ENCODE assay signal across 1 cellular context in genomic region chr19:17706750-17707181, GRCh38.
TF ChIP-seq lines count a peak whose summit lies in the region.

No MANE protein-coding gene starts in this region.

TF ChIP-seq in HepG2, 621 proteins besides CTCF, POLR2A, EP300 and RAD21:
- TF ChIP-seq NFYC (CRISPR knock-in tag; IDR thresholded peaks at IDR 0.05) (peak; percentile 73), MAX (IDR thresholded peaks at IDR 0.05) (0 out of 2 replicates have a peak, but pooled peaks have one; percentile 3), ZFP36 (IDR thresholded peaks at IDR 0.05; ENCODE audit: borderline replicate concordance, low read depth, low read length, partially characterized antibody) (peak; percentile 37), NFYB (CRISPR knock-in tag; IDR thresholded peaks at IDR 0.05) (peak; percentile 62; the same call in 1 of the 2 replicates)
- TF ChIP-seq, protein P1, sequence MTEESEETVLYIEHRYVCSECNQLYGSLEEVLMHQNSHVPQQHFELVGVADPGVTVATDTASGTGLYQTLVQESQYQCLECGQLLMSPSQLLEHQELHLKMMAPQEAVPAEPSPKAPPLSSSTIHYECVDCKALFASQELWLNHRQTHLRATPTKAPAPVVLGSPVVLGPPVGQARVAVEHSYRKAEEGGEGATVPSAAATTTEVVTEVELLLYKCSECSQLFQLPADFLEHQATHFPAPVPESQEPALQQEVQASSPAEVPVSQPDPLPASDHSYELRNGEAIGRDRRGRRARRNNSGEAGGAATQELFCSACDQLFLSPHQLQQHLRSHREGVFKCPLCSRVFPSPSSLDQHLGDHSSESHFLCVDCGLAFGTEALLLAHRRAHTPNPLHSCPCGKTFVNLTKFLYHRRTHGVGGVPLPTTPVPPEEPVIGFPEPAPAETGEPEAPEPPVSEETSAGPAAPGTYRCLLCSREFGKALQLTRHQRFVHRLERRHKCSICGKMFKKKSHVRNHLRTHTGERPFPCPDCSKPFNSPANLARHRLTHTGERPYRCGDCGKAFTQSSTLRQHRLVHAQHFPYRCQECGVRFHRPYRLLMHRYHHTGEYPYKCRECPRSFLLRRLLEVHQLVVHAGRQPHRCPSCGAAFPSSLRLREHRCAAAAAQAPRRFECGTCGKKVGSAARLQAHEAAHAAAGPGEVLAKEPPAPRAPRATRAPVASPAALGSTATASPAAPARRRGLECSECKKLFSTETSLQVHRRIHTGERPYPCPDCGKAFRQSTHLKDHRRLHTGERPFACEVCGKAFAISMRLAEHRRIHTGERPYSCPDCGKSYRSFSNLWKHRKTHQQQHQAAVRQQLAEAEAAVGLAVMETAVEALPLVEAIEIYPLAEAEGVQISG (CRISPR knock-in tag; IDR thresholded peaks at IDR 0.05): no peak
- TF ChIP-seq, protein P2, sequence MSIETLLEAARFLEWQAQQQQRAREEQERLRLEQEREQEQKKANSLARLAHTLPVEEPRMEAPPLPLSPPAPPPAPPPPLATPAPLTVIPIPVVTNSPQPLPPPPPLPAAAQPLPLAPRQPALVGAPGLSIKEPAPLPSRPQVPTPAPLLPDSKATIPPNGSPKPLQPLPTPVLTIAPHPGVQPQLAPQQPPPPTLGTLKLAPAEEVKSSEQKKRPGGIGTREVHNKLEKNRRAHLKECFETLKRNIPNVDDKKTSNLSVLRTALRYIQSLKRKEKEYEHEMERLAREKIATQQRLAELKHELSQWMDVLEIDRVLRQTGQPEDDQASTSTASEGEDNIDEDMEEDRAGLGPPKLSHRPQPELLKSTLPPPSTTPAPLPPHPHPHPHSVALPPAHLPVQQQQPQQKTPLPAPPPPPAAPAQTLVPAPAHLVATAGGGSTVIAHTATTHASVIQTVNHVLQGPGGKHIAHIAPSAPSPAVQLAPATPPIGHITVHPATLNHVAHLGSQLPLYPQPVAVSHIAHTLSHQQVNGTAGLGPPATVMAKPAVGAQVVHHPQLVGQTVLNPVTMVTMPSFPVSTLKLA (IDR thresholded peaks at IDR 0.05): peak; percentile 66
